Comparison of ENCODE assay signal across 22 cellular contexts in genomic region chr12:98294426-98294825, GRCh38.
"Had no signal": no experiment of that assay in that cellular context is flagged by ENCODE, and none has a peak within 500 bp of the region (broad histone marks: within the 10 kb centered on the region; RNA-seq: fewer than 3 reads in every experiment).

No MANE protein-coding gene starts in this region.

- H3K9me3 ChIP-seq: SJCRH30 had no signal

- H3K4me3 Mint-ChIP-seq: activated CD4-positive, alpha-beta memory T cell treated with anti-CD3 and anti-CD28 coated beads, Interleukin-2, amount 10 ng/mL, durations not matched to agents 7 days and 5 days; activated CD8-positive, alpha-beta memory T cell treated with anti-CD3 and anti-CD28 coated beads, Interleukin-2, amount 10 ng/mL, durations not matched to agents 7 days and 5 days; activated naive CD4-positive, alpha-beta T cell treated with anti-CD3 and anti-CD28 coated beads, Interleukin-2, amount 10 ng/mL, durations not matched to agents 7 days and 5 days; activated naive CD8-positive, alpha-beta T cell; activated naive CD8-positive, alpha-beta T cell treated with anti-CD3 and anti-CD28 coated beads, Interleukin-2, amount 50 U/mL, for 24 hours had no signal

- H3K4me3 ChIP-seq: SJCRH30, SK-N-MC had no signal

- H3K36me3 ChIP-seq: SJCRH30, WERI-Rb-1 had no signal

- H3K27ac ChIP-seq: SJCRH30, SK-N-MC, WERI-Rb-1 had no signal

- H3K36me3 Mint-ChIP-seq: activated CD8-positive, alpha-beta memory T cell treated with anti-CD3 and anti-CD28 coated beads, Interleukin-2, amount 10 ng/mL, durations not matched to agents 7 days and 5 days; activated naive CD4-positive, alpha-beta T cell treated with anti-CD3 and anti-CD28 coated beads, Interleukin-2, amount 10 ng/mL, durations not matched to agents 7 days and 5 days; activated naive CD8-positive, alpha-beta T cell had no signal

- ATAC-seq: activated CD8-positive, alpha-beta memory T cell treated with anti-CD3 and anti-CD28 coated beads, Interleukin-2, amount 10 ng/mL, durations not matched to agents 7 days and 5 days; activated naive CD8-positive, alpha-beta T cell treated with anti-CD3 and anti-CD28 coated beads, Interleukin-2, amount 50 U/mL, for 24 hours; Panc1 had no signal

- H3K4me1 ChIP-seq: SJCRH30 had no signal

- H3K4me1 Mint-ChIP-seq: activated CD4-positive, alpha-beta memory T cell treated with anti-CD3 and anti-CD28 coated beads, Interleukin-2, amount 10 ng/mL, durations not matched to agents 7 days and 5 days; activated CD8-positive, alpha-beta memory T cell treated with anti-CD3 and anti-CD28 coated beads, Interleukin-2, amount 10 ng/mL, durations not matched to agents 7 days and 5 days; activated naive CD4-positive, alpha-beta T cell treated with anti-CD3 and anti-CD28 coated beads, Interleukin-2, amount 10 ng/mL, durations not matched to agents 7 days and 5 days; activated naive CD8-positive, alpha-beta T cell treated with anti-CD3 and anti-CD28 coated beads, Interleukin-2, amount 50 U/mL, for 24 hours had no signal

- H3K27me3 ChIP-seq: SJCRH30 had no signal

- H3K9me3 Mint-ChIP-seq: activated CD4-positive, alpha-beta memory T cell treated with anti-CD3 and anti-CD28 coated beads, Interleukin-2, amount 10 ng/mL, durations not matched to agents 7 days and 5 days; activated naive CD4-positive, alpha-beta T cell treated with anti-CD3 and anti-CD28 coated beads, Interleukin-2, amount 10 ng/mL, durations not matched to agents 7 days and 5 days; activated naive CD8-positive, alpha-beta T cell treated with anti-CD3 and anti-CD28 coated beads, Interleukin-2, amount 50 U/mL, for 24 hours had no signal

- H3K27ac Mint-ChIP-seq: activated CD4-positive, alpha-beta memory T cell treated with anti-CD3 and anti-CD28 coated beads, Interleukin-2, amount 10 ng/mL, durations not matched to agents 7 days and 5 days; activated CD8-positive, alpha-beta memory T cell treated with anti-CD3 and anti-CD28 coated beads, Interleukin-2, amount 10 ng/mL, durations not matched to agents 7 days and 5 days; activated naive CD4-positive, alpha-beta T cell treated with anti-CD3 and anti-CD28 coated beads, Interleukin-2, amount 10 ng/mL, durations not matched to agents 7 days and 5 days; activated naive CD8-positive, alpha-beta T cell; activated naive CD8-positive, alpha-beta T cell treated with anti-CD3 and anti-CD28 coated beads, Interleukin-2, amount 50 U/mL, for 24 hours had no signal

- DNase-seq: activated CD4-positive, alpha-beta memory T cell treated with anti-CD3 and anti-CD28 coated beads, Interleukin-2, amount 10 ng/mL, durations not matched to agents 7 days and 5 days; activated CD4-positive, alpha-beta T cell treated with anti-CD3 and anti-CD28 coated beads for 1 hour; activated CD4-positive, alpha-beta T cell treated with anti-CD3 and anti-CD28 coated beads for 48 hours; activated CD4-positive, CD25-positive, alpha-beta regulatory T cell; activated CD8-positive, alpha-beta memory T cell treated with anti-CD3 and anti-CD28 coated beads for 24 hours; activated CD8-positive, alpha-beta memory T cell treated with anti-CD3 and anti-CD28 coated beads, Interleukin-2, amount 10 ng/mL, durations not matched to agents 7 days and 5 days; activated CD8-positive, alpha-beta memory T cell treated with anti-CD3 and anti-CD28 coated beads, Interleukin-2, amount 50 U/mL, for 48 hours; activated effector memory CD4-positive, alpha-beta T cell treated with Interleukin-2 at 50 U/mL for 16 hours; activated naive CD4-positive, alpha-beta T cell treated with anti-CD3 and anti-CD28 coated beads, Interleukin-2, amount 10 ng/mL, durations not matched to agents 7 days and 5 days; activated naive CD8-positive, alpha-beta T cell treated with anti-CD3 and anti-CD28 coated beads, Interleukin-2, amount 50 U/mL, for 24 hours; activated T-cell treated with anti-CD3 and anti-CD28 coated beads, Interleukin-2, amount 50 U/mL, for 48 hours; NCI-H1417; NCI-H146; NCI-H187 treated with DMSO at 0.1 percent for 48 hours; NCI-H2081; NCI-H2227 treated with DMSO at 0.1 percent for 48 hours; SJCRH30; T1000; WERI-Rb-1 had no signal
